Comparison of ENCODE assay signal across 24 cellular contexts in the genomic region with DNA sequence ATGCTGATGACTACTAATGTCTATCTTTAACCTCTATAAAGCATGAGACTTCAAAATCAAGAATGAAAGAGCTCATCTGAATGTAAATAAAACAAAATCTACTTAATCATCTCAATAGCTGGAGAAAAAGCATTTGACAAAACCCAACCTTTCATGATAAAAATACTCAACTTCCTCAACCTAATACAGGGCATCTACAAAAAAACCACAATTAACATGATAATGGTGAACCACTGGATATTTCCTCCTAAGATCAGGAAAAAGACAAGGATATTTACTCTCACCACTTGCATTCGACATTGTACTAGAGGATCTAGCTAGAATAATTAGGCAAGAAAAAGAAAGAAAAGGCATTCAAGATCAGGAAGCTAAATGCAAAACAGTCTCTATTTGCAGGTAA. TPM values are rescaled to one million over a fixed set of nuclear protein-coding genes. Genes with fewer than 3 reads are reported as not detected.
DNase-seq lines count a peak whose midpoint lies in the region; ATAC-seq and TF ChIP-seq lines count a peak whose summit lies in the region.
"Had no signal": no experiment of that assay in that cellular context is flagged by ENCODE, and none has a peak within 500 bp of the region (broad histone marks: within the 10 kb centered on the region; RNA-seq: fewer than 3 reads in every experiment).

No MANE protein-coding gene starts in this region.

- H4K5ac ChIP-seq in mesendoderm (ENCODE audit: low read length), result no peak overlapping the region

- peaks cover 50% of the 10 kb centered on the region for H3K36me3 Mint-ChIP-seq in GM23338 (ENCODE audit: low read depth)
- H3K36me3 Mint-ChIP-seq in endodermal cell (ENCODE audit: low read depth), result peaks cover 36% of the 10 kb centered on the region
- no peaks in the 10 kb centered on the region for H3K36me3 Mint-ChIP-seq in activated CD4-positive, alpha-beta T cell treated with anti-CD3 and anti-CD28 coated beads, Interleukin-2, amount 10 ng/mL, durations not matched to agents 24 days and 14 days (ENCODE audit: low read depth)
- H3K36me3 Mint-ChIP-seq: CD14-positive monocyte had no signal

- H3K9me3 Mint-ChIP-seq in GM23338, result no peaks in the 10 kb centered on the region
- H3K9me3 Mint-ChIP-seq in endodermal cell, result no peaks in the 10 kb centered on the region
- no peaks in the 10 kb centered on the region for H3K9me3 Mint-ChIP-seq in activated CD4-positive, alpha-beta T cell treated with anti-CD3 and anti-CD28 coated beads, Interleukin-2, amount 10 ng/mL, durations not matched to agents 24 days and 14 days
- H3K9me3 Mint-ChIP-seq: CD14-positive monocyte, HFFc6 had no signal

- H3K79me2 ChIP-seq in GM23338 (replicated peaks; ENCODE audit: insufficient read depth), result peaks cover 63% of the 10 kb centered on the region
- peaks cover 20% of the 10 kb centered on the region for H3K79me2 ChIP-seq in mesendoderm (ENCODE audit: control insufficient read depth, insufficient read depth, low read length)

- DNase-seq in GM23338 (ENCODE audit: low spot score) (peak; percentile 65), SK-N-MC (ENCODE audit: low read depth, low spot score) (peak; percentile 6), endodermal cell (no peak), mesendoderm (peak; percentile 79), dedifferentiated amniotic fluid mesenchymal stem cell (ENCODE audit: extremely low spot score) (no peak)
- DNase-seq in activated CD4-positive, alpha-beta T cell treated with anti-CD3 and anti-CD28 coated beads, Interleukin-2, amount 10 ng/mL, durations not matched to agents 24 days and 14 days, result no peak
- DNase-seq: DMS53; GDM1; H7; HFFc6; NCI-H1105; NCI-H2081; NCI-H2171; NCI-H345; NCI-H524; NCI-H774; NK-92 treated with Interleukin-12 subunit alpha and Interleukin-12 subunit beta, amount 100 ng/mL, for 24 hours; SW 1271 had no signal

- peaks cover 70% of the 10 kb centered on the region for H3K4me1 Mint-ChIP-seq in GM23338
- peaks cover 38% of the 10 kb centered on the region for H3K4me1 Mint-ChIP-seq in endodermal cell
- H3K4me1 Mint-ChIP-seq in activated CD4-positive, alpha-beta T cell treated with anti-CD3 and anti-CD28 coated beads, Interleukin-2, amount 10 ng/mL, durations not matched to agents 24 days and 14 days, result no peaks in the 10 kb centered on the region
- H3K4me1 Mint-ChIP-seq: B cell had no signal

- no peak overlapping the region for H2AK5ac ChIP-seq in mesendoderm (ENCODE audit: low read length)

- H3K23ac ChIP-seq in mesendoderm (ENCODE audit: low read length), result no peak overlapping the region

- no peak overlapping the region for H4K8ac ChIP-seq in mesendoderm (ENCODE audit: low read depth, low read length)

- H3K36me3 ChIP-seq in GM23338 (ENCODE audit: insufficient read depth) (peaks cover 6% of the 10 kb centered on the region; the same call in 1 of the 2 replicates), SK-N-MC (ENCODE audit: insufficient read depth, low read length) (0 out of 2 replicates have a peak, but pooled peaks cover 3% of the 10 kb centered on the region), endodermal cell (ENCODE audit: control insufficient read depth, insufficient read depth, low read length) (peaks cover 31% of the 10 kb centered on the region), mesendoderm (ENCODE audit: control insufficient read depth, insufficient read depth, low read length) (no peaks in the 10 kb centered on the region)

- no peaks in the 10 kb centered on the region for H3K27me3 ChIP-seq in GM23338 (ENCODE audit: insufficient read depth)
- H3K27me3 ChIP-seq in endodermal cell (ENCODE audit: control insufficient read depth, insufficient read depth, low read length, poor library complexity, severe bottlenecking), result no peaks in the 10 kb centered on the region
- H3K27me3 ChIP-seq in mesendoderm (ENCODE audit: insufficient read depth, low read length, poor library complexity), result no peaks in the 10 kb centered on the region

- H3K4me1 ChIP-seq in GM23338 (ENCODE audit: insufficient read depth) (peaks cover 72% of the 10 kb centered on the region), endodermal cell (ENCODE audit: control insufficient read depth, insufficient read depth, low read length) (no peaks in the 10 kb centered on the region), mesendoderm (ENCODE audit: control insufficient read depth, low read depth, low read length) (peaks cover 7% of the 10 kb centered on the region)

- ATAC-seq in GM23338 (peak; percentile 81), HG03045 (IDR thresholded peaks at IDR 0.05; ENCODE audit: unreplicated experiment) (no peak)
- ATAC-seq: Right ventricle myocardium inferior had no signal

- no peak overlapping the region for H2BK15ac ChIP-seq in mesendoderm (replicated peaks; ENCODE audit: low read depth)

- H3K27ac Mint-ChIP-seq in GM23338 (peak overlapping the region; percentile 97), endodermal cell (peak overlapping the region; percentile 48)
- no peak overlapping the region for H3K27ac Mint-ChIP-seq in activated CD4-positive, alpha-beta T cell treated with anti-CD3 and anti-CD28 coated beads, Interleukin-2, amount 10 ng/mL, durations not matched to agents 24 days and 14 days
- H3K27ac Mint-ChIP-seq: B cell, CD14-positive monocyte, HFFc6 had no signal

- no peaks in the 10 kb centered on the region for H3K9me2 ChIP-seq in GM23338 (ENCODE audit: insufficient read depth)

- TF ChIP-seq CTCF in GM23338 (conservative IDR thresholded peaks at IDR 0.05; ENCODE audit: low read depth in 2 of 2) (no peak), endodermal cell (conservative IDR thresholded peaks at IDR 0.05) (no peak)

- peak overlapping the region; percentile 18 for H3K4me3 ChIP-seq in GM23338
- no peak overlapping the region for H3K4me3 ChIP-seq in SK-N-MC
- H3K4me3 ChIP-seq in endodermal cell (ENCODE audit: low read length), result no peak overlapping the region
- no peak overlapping the region for H3K4me3 ChIP-seq in mesendoderm (ENCODE audit: low read length)

- no peak overlapping the region for H3K4ac ChIP-seq in mesendoderm (ENCODE audit: low read depth, low read length)

- H3K27ac ChIP-seq in GM23338 (ENCODE audit: low read depth) (peak overlapping the region; percentile 84), SK-N-MC (no peak overlapping the region), endodermal cell (ENCODE audit: low read depth, low read length) (no peak overlapping the region), mesendoderm (ENCODE audit: low read depth, low read length) (no peak overlapping the region)
- H3K27ac ChIP-seq: KMS-11 had no signal

- H3K18ac ChIP-seq in mesendoderm (ENCODE audit: low read length), result no peak overlapping the region

- no peak overlapping the region for H2BK5ac ChIP-seq in mesendoderm (ENCODE audit: low read length)

- H3K4me3 Mint-ChIP-seq in GM23338 (peak overlapping the region; percentile 49), endodermal cell (no peak overlapping the region)
- no peak overlapping the region for H3K4me3 Mint-ChIP-seq in activated CD4-positive, alpha-beta T cell treated with anti-CD3 and anti-CD28 coated beads, Interleukin-2, amount 10 ng/mL, durations not matched to agents 24 days and 14 days
- H3K4me3 Mint-ChIP-seq: B cell, CD14-positive monocyte, HFFc6 had no signal

- H3K4me2 ChIP-seq in GM23338 (peak overlapping the region; percentile 12), mesendoderm (ENCODE audit: low read length) (no peak overlapping the region)
- H3K4me2 ChIP-seq: KMS-11 had no signal

- no peak overlapping the region for H3K56ac ChIP-seq in mesendoderm (ENCODE audit: low read length)

- H3F3A ChIP-seq in GM23338 (replicated peaks; ENCODE audit: low read depth), result peaks cover 9% of the 10 kb centered on the region; the same call in 1 of the 2 replicates

- 25% methylated on average over 1 of the region's 1 CpG; no CpG with 5 or more reads in 1 of the 2 experiments for WGBS in endodermal cell (ENCODE audit: insufficient coverage in 1 of 2, insufficient read length in 1 of 2), 2 experiments
- WGBS in mesendoderm (ENCODE audit: extremely low coverage, insufficient coverage, low lambda C conversion rate), result no CpG with 5 or more reads among the region's 1 CpG

- no peak overlapping the region for H3K9ac ChIP-seq in SK-N-MC (ENCODE audit: insufficient read length)
- no peak overlapping the region for H3K9ac ChIP-seq in endodermal cell (ENCODE audit: extremely low read depth, low read length, poor library complexity, severe bottlenecking)
- no peak overlapping the region for H3K9ac ChIP-seq in mesendoderm (ENCODE audit: low read length)
- H3K9ac ChIP-seq: KMS-11 had no signal

- no peak overlapping the region for H2AFZ ChIP-seq in GM23338

- H3K79me1 ChIP-seq in mesendoderm (ENCODE audit: low read length), result no peaks in the 10 kb centered on the region

- H3K27me3 Mint-ChIP-seq in GM23338 (ENCODE audit: insufficient read depth, low read depth, poor library complexity), result peaks cover 7% of the 10 kb centered on the region
- no peaks in the 10 kb centered on the region for H3K27me3 Mint-ChIP-seq in endodermal cell (ENCODE audit: insufficient read depth)
- no peaks in the 10 kb centered on the region for H3K27me3 Mint-ChIP-seq in activated CD4-positive, alpha-beta T cell treated with anti-CD3 and anti-CD28 coated beads, Interleukin-2, amount 10 ng/mL, durations not matched to agents 24 days and 14 days
- H3K27me3 Mint-ChIP-seq: B cell had no signal

- H4K20me1 ChIP-seq in GM23338 (replicated peaks; ENCODE audit: insufficient read depth), result no peaks in the 10 kb centered on the region

- no peaks in the 10 kb centered on the region for H3K9me3 ChIP-seq in SK-N-MC (ENCODE audit: low read depth, low read length)
- no peaks in the 10 kb centered on the region for H3K9me3 ChIP-seq in endodermal cell (ENCODE audit: control insufficient read depth, low read length)

- intact Hi-C loops in activated CD4-positive, alpha-beta T cell treated with anti-CD3 and anti-CD28 coated beads, Interleukin-2, amount 10 ng/mL, durations not matched to agents 24 days and 14 days (cut with micrococcal nuclease), result loop anchor here (1.0 kb wide), 1 partner anchor 49 kb away; a partner anchor contains a TSS

- H2BK120ac ChIP-seq in mesendoderm (ENCODE audit: low read depth, low read length), result no peak overlapping the region

RNA-seq across cellular contexts. Expression of a gene that starts 49.3 kb away (rescaled TPM):
- total RNA-seq in GM23338 (2014; rRNA removed; shearing (Covaris generic)), result 78.7 and 97.7 TPM in 2 replicates
- polyA plus RNA-seq in GM23338 (2016; fragmentation: Nextera tagmentation; extraction: Ambion mirVana), result 12.2 and 16.9 TPM in 2 replicates
- total RNA-seq in endodermal cell, result 10 to 100 TPM; 49.8 to 50.5 TPM
- polyA plus RNA-seq in endodermal cell (2013, experiment 1 of 2), result 9.2 TPM
- polyA plus RNA-seq in endodermal cell (2013, experiment 2 of 2), result 7.9 TPM
- polyA plus RNA-seq in mesendoderm (2013, experiment 1 of 2), result 25.3 TPM
- polyA plus RNA-seq in mesendoderm (2013, experiment 2 of 2), result 24.4 TPM
- total RNA-seq in activated CD4-positive, alpha-beta T cell treated with anti-CD3 and anti-CD28 coated beads, Interleukin-2, amount 10 ng/mL, durations not matched to agents 24 days and 14 days, result 1.8 and 2.6 TPM in 2 replicates
- total RNA-seq: OCI-LY7 had no signal
- polyA plus RNA-seq: CD14-positive monocyte had no signal

RNA-seq across cellular contexts. Expression of a gene that starts 49.8 kb away (rescaled TPM):
- 103 and 115 TPM in 2 replicates for total RNA-seq in GM23338 (2014; rRNA removed; shearing (Covaris generic))
- polyA plus RNA-seq in GM23338 (2016; fragmentation: Nextera tagmentation; extraction: Ambion mirVana), result 244 and 259 TPM in 2 replicates
- total RNA-seq in endodermal cell, result 10 to 100 TPM; 53.1 to 62.8 TPM
- 96.0 TPM for polyA plus RNA-seq in endodermal cell (2013, experiment 1 of 2)
- 99.4 TPM for polyA plus RNA-seq in endodermal cell (2013, experiment 2 of 2)
- 127 TPM for polyA plus RNA-seq in mesendoderm (2013, experiment 1 of 2)
- polyA plus RNA-seq in mesendoderm (2013, experiment 2 of 2), result 127 TPM
- 94.0 and 95.8 TPM in 2 replicates for total RNA-seq in activated CD4-positive, alpha-beta T cell treated with anti-CD3 and anti-CD28 coated beads, Interleukin-2, amount 10 ng/mL, durations not matched to agents 24 days and 14 days

RNA-seq across cellular contexts. Expression of a gene that starts 50.0 kb away (rescaled TPM):
- total RNA-seq in GM23338 (2014; rRNA removed; shearing (Covaris generic)), result 50.1 and 50.8 TPM in 2 replicates
- 26.6 and 28.5 TPM in 2 replicates for polyA plus RNA-seq in GM23338 (2016; fragmentation: Nextera tagmentation; extraction: Ambion mirVana)
- total RNA-seq in endodermal cell, result 10 to 100 TPM; 43.1 to 44.5 TPM
- 33.4 TPM for polyA plus RNA-seq in endodermal cell (2013, experiment 1 of 2)
- 33.5 TPM for polyA plus RNA-seq in endodermal cell (2013, experiment 2 of 2)
- 15.8 TPM for polyA plus RNA-seq in mesendoderm (2013, experiment 1 of 2)
- 16.0 TPM for polyA plus RNA-seq in mesendoderm (2013, experiment 2 of 2)
- total RNA-seq in activated CD4-positive, alpha-beta T cell treated with anti-CD3 and anti-CD28 coated beads, Interleukin-2, amount 10 ng/mL, durations not matched to agents 24 days and 14 days, result 37.9 and 42.7 TPM in 2 replicates

Comparison
In these comparisons a context has a peak if more than half of its experiments do, and no peak if none do; other contexts are left out.
1. DNase-seq: peak in GM23338 (single experiment), SK-N-MC (single experiment) and mesendoderm (single experiment); none in endodermal cell (single experiment), dedifferentiated amniotic fluid mesenchymal stem cell (single experiment) and activated CD4-positive, alpha-beta T cell treated with anti-CD3 and anti-CD28 coated beads, Interleukin-2, amount 10 ng/mL, durations not matched to agents 24 days and 14 days (single experiment).
2. RNA of a gene that starts 49.3 kb away (total RNA-seq): 78.7 to 97.7 TPM in GM23338 and 49.8 to 50.5 TPM in endodermal cell; 1.8 to 2.6 TPM in activated CD4-positive, alpha-beta T cell treated with anti-CD3 and anti-CD28 coated beads, Interleukin-2, amount 10 ng/mL, durations not matched to agents 24 days and 14 days; every median in the first group is over 10 times any median in the second.